21 cellular contexts compared by ENCODE assay signal in genomic region chr4:77415689-77416088, GRCh38.
"Had no signal": no experiment of that assay in that cellular context is flagged by ENCODE, and none has a peak within 500 bp of the region (broad histone marks: within the 10 kb centered on the region; RNA-seq: fewer than 3 reads in every experiment).

No MANE protein-coding gene starts in this region.

- H3K27ac ChIP-seq: coronary artery, dorsolateral prefrontal cortex, epithelial cell of prostate, foreskin keratinocyte, gastroesophageal sphincter, heart left ventricle, hepatocyte, left lung, lower lobe of right lung had no signal

- H3K4me1 ChIP-seq: foreskin keratinocyte, gastroesophageal sphincter, heart left ventricle, left lung, lower lobe of right lung had no signal

- DNase-seq: dermis blood vessel endothelial cell; dorsolateral prefrontal cortex; effector CD4-positive, alpha-beta T cell; effector memory CD4-positive, alpha-beta T cell; erythroblast; foreskin keratinocyte; heart left ventricle; hypothalamus; left cardiac atrium; left lung; left ventricle myocardium superior; lower lobe of right lung; mesenchymal stem cell; mucosa of descending colon; naive B cell; naive thymus-derived CD8-positive, alpha-beta T cell had no signal

- H3K27me3 ChIP-seq: gastroesophageal sphincter, left lung had no signal

- ATAC-seq: esophagus mucosa; foreskin keratinocyte; gastroesophageal sphincter; heart left ventricle; left cardiac atrium; left lung; left ventricle myocardium superior; lower lobe of right lung; mucosa of descending colon; naive thymus-derived CD8-positive, alpha-beta T cell had no signal

- H3K4me3 ChIP-seq: coronary artery, dorsolateral prefrontal cortex, gastroesophageal sphincter, heart left ventricle, hepatocyte, left lung, lower lobe of right lung, mucosa of descending colon had no signal

- H3K36me3 ChIP-seq: gastroesophageal sphincter, heart left ventricle, left lung, lower lobe of right lung had no signal

- H3K9me3 ChIP-seq: gastroesophageal sphincter, heart left ventricle, left lung, lower lobe of right lung, mucosa of descending colon had no signal
